Comparison of ENCODE assay signal across 10 cellular contexts in genomic region chr4:186161138-186161537, GRCh38. TPM values are rescaled to one million over a fixed set of nuclear protein-coding genes. Genes with fewer than 3 reads are reported as not detected.
A peak's percentile ranks its signal among the peaks of the same experiment; 100 is the strongest.
DNase-seq lines count a peak whose midpoint lies in the region; ATAC-seq and TF ChIP-seq lines count a peak whose summit lies in the region.
"Had no signal": no experiment of that assay in that cellular context is flagged by ENCODE, and none has a peak within 500 bp of the region (broad histone marks: within the 10 kb centered on the region; RNA-seq: fewer than 3 reads in every experiment).

No MANE protein-coding gene starts in this region.

- H3K27ac Mint-ChIP-seq in activated T-helper 2 cell treated with anti-CD3 and anti-CD28 coated beads, Interferon-gamma antibody, Interleukin-2, Interleukin-4, amounts not matched to agents 10 μg/mL and 5 μg/mL and 100 μg/mL, durations not matched to agents 14 hours and 24 hours and 36 hours: no peak overlapping the region

- H3K36me3 Mint-ChIP-seq in activated T-helper 2 cell treated with anti-CD3 and anti-CD28 coated beads, Interferon-gamma antibody, Interleukin-2, Interleukin-4, amounts not matched to agents 10 μg/mL and 5 μg/mL and 100 μg/mL, durations not matched to agents 14 hours and 24 hours and 36 hours (ENCODE audit: low read depth): no peaks in the 10 kb centered on the region

- intact Hi-C loops in activated T-helper 2 cell treated with anti-CD3 and anti-CD28 coated beads, Interferon-gamma antibody, Interleukin-2, Interleukin-4, amounts not matched to agents 10 μg/mL and 5 μg/mL and 100 μg/mL, durations not matched to agents 14 hours and 24 hours and 36 hours (cut with micrococcal nuclease): no loop called here

- H3K4me3 Mint-ChIP-seq in activated T-helper 2 cell treated with anti-CD3 and anti-CD28 coated beads, Interferon-gamma antibody, Interleukin-2, Interleukin-4, amounts not matched to agents 10 μg/mL and 5 μg/mL and 100 μg/mL, durations not matched to agents 14 hours and 24 hours and 36 hours (ENCODE audit: low read depth): peak overlapping the region; percentile 38

- H3K9me3 Mint-ChIP-seq in activated T-helper 2 cell treated with anti-CD3 and anti-CD28 coated beads, Interferon-gamma antibody, Interleukin-2, Interleukin-4, amounts not matched to agents 10 μg/mL and 5 μg/mL and 100 μg/mL, durations not matched to agents 14 hours and 24 hours and 36 hours: no peaks in the 10 kb centered on the region

- ATAC-seq in GM19463 (IDR thresholded peaks at IDR 0.05; ENCODE audit: unreplicated experiment) (peak; percentile 99), HG03196 (IDR thresholded peaks at IDR 0.05; ENCODE audit: unreplicated experiment) (peak; percentile 93)
- ATAC-seq: HCT116 had no signal

- H3K27me3 Mint-ChIP-seq in activated T-helper 2 cell treated with anti-CD3 and anti-CD28 coated beads, Interferon-gamma antibody, Interleukin-2, Interleukin-4, amounts not matched to agents 10 μg/mL and 5 μg/mL and 100 μg/mL, durations not matched to agents 14 hours and 24 hours and 36 hours (ENCODE audit: low read depth): peaks cover 2% of the 10 kb centered on the region

- H3K4me1 Mint-ChIP-seq in activated T-helper 2 cell treated with anti-CD3 and anti-CD28 coated beads, Interferon-gamma antibody, Interleukin-2, Interleukin-4, amounts not matched to agents 10 μg/mL and 5 μg/mL and 100 μg/mL, durations not matched to agents 14 hours and 24 hours and 36 hours (ENCODE audit: low read depth): peaks cover 4% of the 10 kb centered on the region

- TF ChIP-seq CTCF in GM13977 (IDR thresholded peaks at IDR 0.05; ENCODE audit: extremely low read depth, insufficient read depth, missing control alignments): no peak

- peak; percentile 80 for DNase-seq in GM13977 (ENCODE audit: low spot score)
- peak; percentile 26 for DNase-seq in activated T-helper 2 cell treated with anti-CD3 and anti-CD28 coated beads, Interferon-gamma antibody, Interleukin-2, Interleukin-4, amounts not matched to agents 10 μg/mL and 5 μg/mL and 100 μg/mL, durations not matched to agents 14 hours and 24 hours and 36 hours (ENCODE audit: low spot score)
- no peak for DNase-seq in germinal center (ENCODE audit: low spot score)
- DNase-seq in mesenteric fat pad (ENCODE audit: low spot score): no peak
- DNase-seq in NCI-H524 (lab: John Stamatoyannopoulos, UW): no peak
- DNase-seq in AML-193 (lab: John Stamatoyannopoulos, UW): no peak
- DNase-seq: posterior cingulate gyrus had no signal

- in situ Hi-C loops in GM13977 (cut with MboI; ENCODE audit: low pct_unique_long_range_greater_than_20kb, low sequenced_read_pairs, unreplicated experiment): no loop called here

RNA-seq across cellular contexts. Expression of gene CYP4V2, which starts 30.2 kb away (rescaled TPM):
- total RNA-seq in activated T-helper 2 cell treated with anti-CD3 and anti-CD28 coated beads, Interferon-gamma antibody, Interleukin-2, Interleukin-4, amounts not matched to agents 10 μg/mL and 5 μg/mL and 100 μg/mL, durations not matched to agents 14 hours and 24 hours and 36 hours: 8.5 and 8.9 TPM in 2 replicates
- 18.7 TPM for total RNA-seq in mesenteric fat pad

RNA-seq across cellular contexts. Expression of gene FAM149A, which starts 56.6 kb away (rescaled TPM):
- 0.30 and 0.60 TPM in 2 replicates for total RNA-seq in activated T-helper 2 cell treated with anti-CD3 and anti-CD28 coated beads, Interferon-gamma antibody, Interleukin-2, Interleukin-4, amounts not matched to agents 10 μg/mL and 5 μg/mL and 100 μg/mL, durations not matched to agents 14 hours and 24 hours and 36 hours
- total RNA-seq in mesenteric fat pad: 10.1 TPM

Comparison
In these comparisons a context has a peak if more than half of its experiments do, and no peak if none do; other contexts are left out.
1. DNase-seq: peak in GM13977 (single experiment) and activated T-helper 2 cell treated with anti-CD3 and anti-CD28 coated beads, Interferon-gamma antibody, Interleukin-2, Interleukin-4, amounts not matched to agents 10 μg/mL and 5 μg/mL and 100 μg/mL, durations not matched to agents 14 hours and 24 hours and 36 hours (single experiment); none in germinal center (single experiment), mesenteric fat pad (single experiment), NCI-H524 (0 of 2) and AML-193 (0 of 2).